Comparison of ENCODE assay signal across 1 cellular context in the genomic region with DNA sequence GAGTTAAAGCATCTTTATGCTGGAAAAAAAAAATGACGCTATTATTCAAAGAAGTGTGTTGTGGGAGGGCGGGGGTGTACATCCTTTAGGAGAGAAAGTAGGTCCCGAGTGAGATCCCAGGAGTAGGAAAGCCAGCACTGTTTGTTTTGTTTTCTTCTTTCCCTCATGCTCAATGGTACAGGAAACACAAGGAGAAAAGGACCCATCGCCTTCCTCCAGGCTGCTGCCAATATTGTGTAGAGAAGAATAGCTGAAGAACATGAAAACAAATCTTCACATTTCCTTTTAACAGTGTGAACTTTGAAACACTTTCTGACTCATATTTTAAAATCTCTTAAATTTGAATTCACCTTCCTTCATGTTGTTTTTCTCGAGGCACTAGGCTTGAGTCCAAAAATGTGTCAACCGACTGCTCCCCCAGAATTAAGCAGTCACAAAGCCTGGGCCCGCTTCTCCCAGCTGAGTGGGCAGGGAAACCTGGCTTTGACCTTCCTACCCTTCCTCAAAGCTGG.
TF ChIP-seq lines count a peak whose summit lies in the region.

No MANE protein-coding gene starts in this region.

TF ChIP-seq in HEK293, 187 proteins besides CTCF, POLR2A, EP300 and RAD21 (continued from another document):
- TF ChIP-seq ZNF449 (tag by site-specific recombination; IDR thresholded peaks at IDR 0.05): no peak
TF ChIP-seq in HEK293: peak in this region for 1.
